Comparison of ENCODE assay signal across 12 cellular contexts in the genomic region with DNA sequence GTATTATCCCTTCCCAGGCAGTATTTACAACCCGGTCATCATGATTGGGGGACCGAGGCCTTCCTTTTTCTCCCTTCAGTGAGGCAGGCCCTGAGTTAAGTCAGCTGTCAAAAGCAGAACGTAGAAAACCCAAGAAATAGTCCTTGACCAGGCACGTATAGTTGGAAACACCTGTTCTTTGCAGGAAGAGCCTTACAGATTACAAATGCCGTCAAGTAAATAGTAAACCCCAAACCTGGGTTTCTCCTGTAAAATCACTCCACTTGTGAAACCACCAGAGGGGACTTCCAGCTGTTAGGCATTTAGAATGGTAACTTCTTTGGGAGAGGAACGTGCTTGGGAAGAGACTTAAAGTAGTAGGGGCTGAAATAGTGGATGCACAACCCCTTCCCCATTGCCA. TPM values are rescaled to one million over a fixed set of nuclear protein-coding genes. Genes with fewer than 3 reads are reported as not detected.
DNase-seq lines count a peak whose midpoint lies in the region; ATAC-seq, FAIRE-seq and TF ChIP-seq lines count a peak whose summit lies in the region.
"Had no signal": no experiment of that assay in that cellular context is flagged by ENCODE, and none has a peak within 500 bp of the region (broad histone marks: within the 10 kb centered on the region; RNA-seq: fewer than 3 reads in every experiment).

No MANE protein-coding gene starts in this region.

- H3K9me3 Mint-ChIP-seq in astrocyte (ENCODE audit: unreplicated experiment): peaks cover 2% of the 10 kb centered on the region
- peaks cover 0 to 8% (median 2%) of the 10 kb centered on the region in 9 donors for H3K9me3 Mint-ChIP-seq in naive thymus-derived CD8-positive, alpha-beta T cell

- peaks cover 4% of the 10 kb centered on the region for H3K4me1 Mint-ChIP-seq in astrocyte (ENCODE audit: low read depth, unreplicated experiment)
- H3K4me1 Mint-ChIP-seq in naive thymus-derived CD8-positive, alpha-beta T cell: peaks cover 7 to 32% (median 14%) of the 10 kb centered on the region in 4 donors

- H3K36me3 Mint-ChIP-seq in astrocyte (ENCODE audit: low read depth, unreplicated experiment): peaks cover 2% of the 10 kb centered on the region
- H3K36me3 Mint-ChIP-seq in naive thymus-derived CD8-positive, alpha-beta T cell: peaks cover 0 to 6% (median 2%) of the 10 kb centered on the region in 3 donors

- H3K36me3 ChIP-seq in right atrium auricular region (no peaks in the 10 kb centered on the region), astrocyte (ENCODE audit: insufficient read depth, low read length) (no peaks in the 10 kb centered on the region), aorta (ENCODE audit: control insufficient read depth in 1 of 2, insufficient read depth in 2 of 2, low read length in 1 of 2) (no peaks in the 10 kb centered on the region)

- no peak for DNase-seq in right atrium auricular region (ENCODE audit: low spot score)
- DNase-seq in left ventricle myocardium superior: no peak
- DNase-seq in astrocyte (ENCODE audit: low read depth): no peak
- DNase-seq in naive thymus-derived CD8-positive, alpha-beta T cell: no peak
- DNase-seq in aorta: no peak
- DNase-seq in DMS153 treated with DMSO at 0.1 percent for 48 hours (lab: John Stamatoyannopoulos, UW; ENCODE audit: unreplicated experiment): no peak
- no peak for DNase-seq in activated gamma-delta T cell treated with Interleukin-2 at 50 U/mL for 16 hours
- DNase-seq: COR-L47; NCI-H146; stimulated activated CD4-positive, alpha-beta T cell treated with anti-CD3 and anti-CD28 coated beads, Interleukin-4, amount 100 ng/mL, for 24 hours had no signal

- H3K4me3 ChIP-seq in right atrium auricular region (no peak overlapping the region), astrocyte (ENCODE audit: insufficient read depth, low read depth, low read length) (no peak overlapping the region), aorta (ENCODE audit: low read length in 2 of 2) (no peak overlapping the region)

- H3K27ac Mint-ChIP-seq in astrocyte (ENCODE audit: unreplicated experiment): no peak overlapping the region
- peak overlapping the region in 9 of 10 donors; percentile 64 to 92 (median 80) for H3K27ac Mint-ChIP-seq in naive thymus-derived CD8-positive, alpha-beta T cell

- no peak overlapping the region for H2AFZ ChIP-seq in astrocyte (ENCODE audit: low read depth, low read length)

- no peak overlapping the region for H3K9ac ChIP-seq in astrocyte (ENCODE audit: low read length)

- WGBS in aorta, 2 donors: 74 to 81% methylated on average over 6 of the region's 6 CpGs

- ATAC-seq in left ventricle myocardium superior (no peak), aorta (ENCODE audit: low FRiP score) (no peak), HG03432 (IDR thresholded peaks at IDR 0.05; ENCODE audit: unreplicated experiment) (no peak)
- ATAC-seq in naive thymus-derived CD8-positive, alpha-beta T cell: no peak

- POLR2A ChIA-PET in naive thymus-derived CD8-positive, alpha-beta T cell (lab: Charles Lee): interaction anchor here (0.6 to 2.2 kb wide), 4 partner anchors 46 to 528 kb away, joined by 3 to 20 read pairs (median 6); partner anchors contain the start of genes C15orf40 and RPS17

- H3K4me3 Mint-ChIP-seq in astrocyte (ENCODE audit: unreplicated experiment): peak overlapping the region; percentile 70
- peak overlapping the region in 9 of 10 donors; percentile 63 to 86 (median 73) for H3K4me3 Mint-ChIP-seq in naive thymus-derived CD8-positive, alpha-beta T cell

- peak overlapping the region; percentile 96 to 97 for H3K27ac ChIP-seq in right atrium auricular region
- H3K27ac ChIP-seq in astrocyte (ENCODE audit: low read depth, low read length): no peak overlapping the region
- peak overlapping the region; percentile 77 to 95 for H3K27ac ChIP-seq in aorta (ENCODE audit: low read depth in 1 of 2, low read length in 2 of 2)

- H4K20me1 ChIP-seq in astrocyte (ENCODE audit: insufficient read depth, low read length): peaks cover 34% of the 10 kb centered on the region

- H3K4me1 ChIP-seq in right atrium auricular region (peaks cover 0 to 39% of the 10 kb centered on the region in 2 donors), astrocyte (ENCODE audit: insufficient read depth, low read length) (peaks cover 10% of the 10 kb centered on the region), aorta (ENCODE audit: control insufficient read depth in 1 of 2, insufficient read depth in 2 of 2, low read length in 2 of 2) (peaks cover 0 to 5% of the 10 kb centered on the region in 2 donors)

- peaks cover 0 to 2% of the 10 kb centered on the region in 2 donors for H3K9me3 ChIP-seq in right atrium auricular region
- no peaks in the 10 kb centered on the region for H3K9me3 ChIP-seq in astrocyte (ENCODE audit: insufficient read depth, low read depth, low read length)
- no peaks in the 10 kb centered on the region for H3K9me3 ChIP-seq in aorta (ENCODE audit: control insufficient read depth, low read length)

- no peaks in the 10 kb centered on the region for H3K27me3 ChIP-seq in right atrium auricular region
- H3K27me3 ChIP-seq in astrocyte (ENCODE audit: insufficient read depth, low read length): no peaks in the 10 kb centered on the region
- H3K27me3 ChIP-seq in aorta (ENCODE audit: control insufficient read depth in 1 of 2, insufficient read depth in 2 of 2, low read length in 1 of 2): no peaks in the 10 kb centered on the region

- intact Hi-C loops in left ventricle myocardium superior (cut with micrococcal nuclease) (no loop called here), aorta (cut with DNase I) (loop anchor here (5.0 to 10.0 kb wide), 3 partner anchors 56 to 533 kb away; partner anchors contain the start of genes C15orf40 (in 1 of the 2) and HDGFL3 (in 1 of the 2))

- H3K27me3 Mint-ChIP-seq in astrocyte (ENCODE audit: low read depth, unreplicated experiment): no peaks in the 10 kb centered on the region
- peaks cover 0 to 5% (median 0%) of the 10 kb centered on the region in 5 donors for H3K27me3 Mint-ChIP-seq in naive thymus-derived CD8-positive, alpha-beta T cell

- FAIRE-seq in astrocyte (lab: Jason Lieb, UNC): no peak
- FAIRE-seq: bronchial epithelial cell had no signal

- TF ChIP-seq CTCF in right atrium auricular region (IDR thresholded peaks at IDR 0.05) (no peak), astrocyte (IDR thresholded peaks at IDR 0.05; ENCODE audit: insufficient read depth, low read depth, low read length) (no peak)

- no peak overlapping the region for H3K4me2 ChIP-seq in astrocyte (ENCODE audit: low read length)

- peaks cover 40% of the 10 kb centered on the region for H3K79me2 ChIP-seq in astrocyte (ENCODE audit: insufficient read depth, low read length)

RNA-seq across cellular contexts. Expression of gene BTBD1, which starts 1.0 kb away (rescaled TPM):
- 100 to 1,000 TPM; 116 to 206 TPM for total RNA-seq in right atrium auricular region
- 155 TPM for total RNA-seq in left ventricle myocardium superior
- total RNA-seq in astrocyte: 60.3 and 61.1 TPM in 2 replicates
- total RNA-seq in naive thymus-derived CD8-positive, alpha-beta T cell: 10 to 100 TPM; 42.9 to 43.3 TPM
- polyA plus RNA-seq in naive thymus-derived CD8-positive, alpha-beta T cell: 10 to 100 TPM; 36.0 to 40.6 (median 37.0) TPM
- 10 to 100 TPM; 38.3 to 47.8 TPM for total RNA-seq in aorta
- polyA plus RNA-seq in aorta: 10 to 100 TPM; 21.0 to 32.1 TPM

RNA-seq across cellular contexts. Expression of gene TM6SF1, which starts 39.4 kb away (rescaled TPM):
- total RNA-seq in right atrium auricular region (10 to 100 TPM in 1 of 2 donors, 1 to 10 TPM in 1; 7.3 to 30.2 TPM), left ventricle myocardium superior (6.5 TPM), astrocyte (1.0 and 2.1 TPM in 2 replicates), aorta (10 to 100 TPM in 1 of 2 donors, 1 to 10 TPM in 1; 7.9 to 11.3 TPM)
- under 1 TPM; 0.34 to 0.58 TPM for total RNA-seq in naive thymus-derived CD8-positive, alpha-beta T cell
- polyA plus RNA-seq in naive thymus-derived CD8-positive, alpha-beta T cell: under 1 TPM in 2 of 3 donors, not detected in 1; 0.13 to 0.68 TPM
- polyA plus RNA-seq in aorta: 10 to 100 TPM in 1 of 2 donors, 1 to 10 TPM in 1; 2.2 to 13.0 TPM

RNA-seq across cellular contexts. Expression of gene C15orf40, which starts 56.6 kb away (rescaled TPM):
- total RNA-seq in right atrium auricular region (1 to 10 TPM; 5.9 to 9.4 TPM), left ventricle myocardium superior (8.8 TPM), astrocyte (15.3 and 18.1 TPM in 2 replicates), aorta (10 to 100 TPM; 15.0 to 15.3 TPM)
- total RNA-seq in naive thymus-derived CD8-positive, alpha-beta T cell: 10 to 100 TPM; 48.4 to 49.9 TPM
- 10 to 100 TPM; 56.2 to 87.5 (median 67.8) TPM for polyA plus RNA-seq in naive thymus-derived CD8-positive, alpha-beta T cell
- polyA plus RNA-seq in aorta: 10 to 100 TPM; 16.5 to 27.9 TPM
